Comparison of ENCODE assay signal across 1 cellular context in the genomic region with DNA sequence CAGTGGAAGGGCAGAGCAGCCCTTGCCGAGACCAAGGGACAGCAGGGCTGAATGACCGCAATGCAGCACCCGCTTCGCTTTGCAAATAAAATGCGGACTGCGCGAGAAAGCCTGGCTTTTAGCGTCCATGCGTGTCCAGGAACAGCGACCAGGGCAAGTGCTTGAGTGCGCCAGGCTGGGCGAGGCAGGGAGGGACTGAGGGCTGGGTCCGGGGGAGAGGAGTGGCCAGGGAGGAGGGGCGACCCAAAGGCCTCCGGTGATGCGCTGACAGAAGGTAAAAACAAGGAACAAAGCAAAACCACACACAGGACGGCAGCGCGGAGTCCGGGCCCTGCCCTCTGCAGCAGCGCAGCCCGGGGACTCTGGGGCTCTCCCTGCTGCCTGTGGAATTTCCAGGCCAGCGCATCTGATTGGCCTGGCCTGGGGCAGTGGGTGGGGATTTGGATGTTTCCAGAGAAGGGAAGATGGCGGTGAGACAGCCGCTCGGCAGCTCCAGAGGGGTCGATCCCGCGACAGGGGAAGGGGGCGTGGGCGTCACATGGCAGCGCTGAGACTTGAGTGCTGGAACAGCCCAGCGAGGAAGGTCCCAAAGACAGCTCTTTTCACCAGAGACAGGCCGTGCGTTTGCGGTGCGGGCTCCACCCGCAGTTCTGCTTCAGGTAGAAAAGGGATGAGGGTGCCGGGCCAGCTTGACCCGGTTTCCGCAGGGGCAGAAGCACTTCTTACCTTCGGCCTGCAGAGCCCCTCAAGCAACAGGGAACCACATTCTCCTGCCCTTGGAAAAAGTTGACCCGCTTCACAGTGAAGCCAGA.
TF ChIP-seq lines count a peak whose summit lies in the region.

No MANE protein-coding gene starts in this region.

TF ChIP-seq in HepG2, 621 proteins besides CTCF, POLR2A, EP300 and RAD21 (continued from another document and continues in another):
- TF ChIP-seq, protein P1, sequence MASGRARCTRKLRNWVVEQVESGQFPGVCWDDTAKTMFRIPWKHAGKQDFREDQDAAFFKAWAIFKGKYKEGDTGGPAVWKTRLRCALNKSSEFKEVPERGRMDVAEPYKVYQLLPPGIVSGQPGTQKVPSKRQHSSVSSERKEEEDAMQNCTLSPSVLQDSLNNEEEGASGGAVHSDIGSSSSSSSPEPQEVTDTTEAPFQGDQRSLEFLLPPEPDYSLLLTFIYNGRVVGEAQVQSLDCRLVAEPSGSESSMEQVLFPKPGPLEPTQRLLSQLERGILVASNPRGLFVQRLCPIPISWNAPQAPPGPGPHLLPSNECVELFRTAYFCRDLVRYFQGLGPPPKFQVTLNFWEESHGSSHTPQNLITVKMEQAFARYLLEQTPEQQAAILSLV (CRISPR knock-in tag; IDR thresholded peaks at IDR 0.05; ENCODE audit: borderline replicate concordance): peak; percentile 89
- TF ChIP-seq ZNF761 (CRISPR knock-in tag; conservative IDR thresholded peaks at IDR 0.05) (0 out of 2 replicates have a peak, but pooled peaks have one; percentile 39), ATM (IDR thresholded peaks at IDR 0.05; ENCODE audit: borderline replicate concordance) (no peak), ZNF160 (CRISPR knock-in tag; IDR thresholded peaks at IDR 0.05) (no peak), POGZ (CRISPR knock-in tag; IDR thresholded peaks at IDR 0.05) (peak; percentile 78; the same call in 1 of the 2 replicates), ZNF17 (CRISPR knock-in tag; IDR thresholded peaks at IDR 0.05) (no peak), KMT2B (CRISPR knock-in tag; IDR thresholded peaks at IDR 0.05) (peak; percentile 43; the same call in 1 of the 2 replicates), RBM39 (IDR thresholded peaks at IDR 0.05; ENCODE audit: low read depth, low read length, poor library complexity, severe bottlenecking) (peak; percentile 96), ZNF124 (CRISPR knock-in tag; IDR thresholded peaks at IDR 0.05) (0 out of 2 replicates have a peak, but pooled peaks have one; percentile 37), CHD4 (IDR thresholded peaks at IDR 0.05; ENCODE audit: borderline replicate concordance, low read length) (no peak), EED (CRISPR knock-in tag; IDR thresholded peaks at IDR 0.05) (no peak), ZNF382 (CRISPR knock-in tag; IDR thresholded peaks at IDR 0.05; ENCODE audit: borderline replicate concordance) (no peak), NKX3-1 (CRISPR knock-in tag; IDR thresholded peaks at IDR 0.05) (no peak), HNRNPL (IDR thresholded peaks at IDR 0.05; ENCODE audit: low read depth, low read length) (peak; percentile 88; the same call in 1 of the 2 replicates), ZNF737 (CRISPR knock-in tag; IDR thresholded peaks at IDR 0.05; ENCODE audit: borderline replicate concordance) (no peak), CHCHD3 (CRISPR knock-in tag; IDR thresholded peaks at IDR 0.05) (no peak), MBNL3 (CRISPR knock-in tag; conservative IDR thresholded peaks at IDR 0.05) (no peak), ZNF263 (CRISPR knock-in tag; IDR thresholded peaks at IDR 0.05) (peak; percentile 66; the same call in 1 of the 2 replicates), ZNF530 (CRISPR knock-in tag; IDR thresholded peaks at IDR 0.05; ENCODE audit: low read depth) (no peak), HMGA1 (CRISPR knock-in tag; conservative IDR thresholded peaks at IDR 0.05) (no peak), CEBPG (CRISPR knock-in tag; IDR thresholded peaks at IDR 0.05) (no peak), HMG20B (CRISPR knock-in tag; conservative IDR thresholded peaks at IDR 0.05) (0 out of 2 replicates have a peak, but pooled peaks have one; percentile 59), CBX1 (IDR thresholded peaks at IDR 0.05; ENCODE audit: low read depth) (peak; percentile 8), RBM22 (optimal IDR thresholded peaks at IDR 0.05; ENCODE audit: low read length) (no peak), ZNF556 (CRISPR knock-in tag; IDR thresholded peaks at IDR 0.05; ENCODE audit: borderline replicate concordance) (peak; percentile 94; the same call in 1 of the 2 replicates), ATF1 (CRISPR knock-in tag; IDR thresholded peaks at IDR 0.05) (no peak), ZNF724P (CRISPR knock-in tag; IDR thresholded peaks at IDR 0.05; ENCODE audit: borderline replicate concordance) (peak; percentile 49; the same call in 1 of the 2 replicates), NFRKB (IDR thresholded peaks at IDR 0.05) (no peak), HES4 (CRISPR knock-in tag; IDR thresholded peaks at IDR 0.05; ENCODE audit: borderline replicate concordance) (no peak), TP53 (CRISPR knock-in tag; conservative IDR thresholded peaks at IDR 0.05) (no peak), NFKB2 (CRISPR knock-in tag; IDR thresholded peaks at IDR 0.05; ENCODE audit: borderline replicate concordance) (peak; percentile 85; the same call in 1 of the 2 replicates)
- TF ChIP-seq, protein P2, sequence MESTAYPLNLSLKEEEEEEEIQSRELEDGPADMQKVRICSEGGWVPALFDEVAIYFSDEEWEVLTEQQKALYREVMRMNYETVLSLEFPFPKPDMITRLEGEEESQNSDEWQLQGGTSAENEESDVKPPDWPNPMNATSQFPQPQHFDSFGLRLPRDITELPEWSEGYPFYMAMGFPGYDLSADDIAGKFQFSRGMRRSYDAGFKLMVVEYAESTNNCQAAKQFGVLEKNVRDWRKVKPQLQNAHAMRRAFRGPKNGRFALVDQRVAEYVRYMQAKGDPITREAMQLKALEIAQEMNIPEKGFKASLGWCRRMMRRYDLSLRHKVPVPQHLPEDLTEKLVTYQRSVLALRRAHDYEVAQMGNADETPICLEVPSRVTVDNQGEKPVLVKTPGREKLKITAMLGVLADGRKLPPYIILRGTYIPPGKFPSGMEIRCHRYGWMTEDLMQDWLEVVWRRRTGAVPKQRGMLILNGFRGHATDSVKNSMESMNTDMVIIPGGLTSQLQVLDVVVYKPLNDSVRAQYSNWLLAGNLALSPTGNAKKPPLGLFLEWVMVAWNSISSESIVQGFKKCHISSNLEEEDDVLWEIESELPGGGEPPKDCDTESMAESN (CRISPR knock-in tag; conservative IDR thresholded peaks at IDR 0.05): peak; percentile 66; the same call in 1 of the 2 replicates
- TF ChIP-seq, protein P3, sequence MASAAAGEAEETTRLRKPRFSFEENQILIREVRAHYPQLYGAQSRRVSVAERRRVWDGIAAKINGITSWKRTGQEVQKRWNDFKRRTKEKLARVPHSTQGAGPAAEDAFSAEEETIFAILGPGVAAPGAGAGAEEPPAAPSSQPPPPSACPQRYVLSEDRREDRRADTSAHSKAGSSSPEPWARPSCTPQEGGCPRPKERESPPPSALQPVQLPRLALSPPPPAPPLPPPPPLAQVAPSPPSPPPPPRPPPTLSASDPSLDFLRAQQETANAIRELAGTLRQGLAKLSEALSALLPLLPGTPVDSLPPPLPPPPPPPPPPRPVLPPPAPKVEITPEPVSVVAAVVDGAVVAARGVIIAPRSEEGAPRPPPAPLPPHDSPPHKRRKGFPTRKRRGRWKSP (CRISPR knock-in tag; IDR thresholded peaks at IDR 0.05): peak; percentile 79; the same call in 1 of the 2 replicates
- TF ChIP-seq, protein P4, sequence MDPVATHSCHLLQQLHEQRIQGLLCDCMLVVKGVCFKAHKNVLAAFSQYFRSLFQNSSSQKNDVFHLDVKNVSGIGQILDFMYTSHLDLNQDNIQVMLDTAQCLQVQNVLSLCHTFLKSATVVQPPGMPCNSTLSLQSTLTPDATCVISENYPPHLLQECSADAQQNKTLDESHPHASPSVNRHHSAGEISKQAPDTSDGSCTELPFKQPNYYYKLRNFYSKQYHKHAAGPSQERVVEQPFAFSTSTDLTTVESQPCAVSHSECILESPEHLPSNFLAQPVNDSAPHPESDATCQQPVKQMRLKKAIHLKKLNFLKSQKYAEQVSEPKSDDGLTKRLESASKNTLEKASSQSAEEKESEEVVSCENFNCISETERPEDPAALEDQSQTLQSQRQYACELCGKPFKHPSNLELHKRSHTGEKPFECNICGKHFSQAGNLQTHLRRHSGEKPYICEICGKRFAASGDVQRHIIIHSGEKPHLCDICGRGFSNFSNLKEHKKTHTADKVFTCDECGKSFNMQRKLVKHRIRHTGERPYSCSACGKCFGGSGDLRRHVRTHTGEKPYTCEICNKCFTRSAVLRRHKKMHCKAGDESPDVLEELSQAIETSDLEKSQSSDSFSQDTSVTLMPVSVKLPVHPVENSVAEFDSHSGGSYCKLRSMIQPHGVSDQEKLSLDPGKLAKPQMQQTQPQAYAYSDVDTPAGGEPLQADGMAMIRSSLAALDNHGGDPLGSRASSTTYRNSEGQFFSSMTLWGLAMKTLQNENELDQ (CRISPR knock-in tag; IDR thresholded peaks at IDR 0.05; ENCODE audit: borderline replicate concordance): no peak
- TF ChIP-seq, protein P5, sequence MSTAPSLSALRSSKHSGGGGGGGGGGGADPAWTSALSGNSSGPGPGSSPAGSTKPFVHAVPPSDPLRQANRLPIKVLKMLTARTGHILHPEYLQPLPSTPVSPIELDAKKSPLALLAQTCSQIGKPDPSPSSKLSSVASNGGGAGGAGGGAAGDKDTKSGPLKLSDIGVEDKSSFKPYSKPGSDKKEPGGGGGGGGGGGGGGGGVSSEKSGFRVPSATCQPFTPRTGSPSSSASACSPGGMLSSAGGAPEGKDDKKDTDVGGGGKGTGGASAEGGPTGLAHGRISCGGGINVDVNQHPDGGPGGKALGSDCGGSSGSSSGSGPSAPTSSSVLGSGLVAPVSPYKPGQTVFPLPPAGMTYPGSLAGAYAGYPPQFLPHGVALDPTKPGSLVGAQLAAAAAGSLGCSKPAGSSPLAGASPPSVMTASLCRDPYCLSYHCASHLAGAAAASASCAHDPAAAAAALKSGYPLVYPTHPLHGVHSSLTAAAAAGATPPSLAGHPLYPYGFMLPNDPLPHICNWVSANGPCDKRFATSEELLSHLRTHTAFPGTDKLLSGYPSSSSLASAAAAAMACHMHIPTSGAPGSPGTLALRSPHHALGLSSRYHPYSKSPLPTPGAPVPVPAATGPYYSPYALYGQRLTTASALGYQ (CRISPR knock-in tag; IDR thresholded peaks at IDR 0.05): peak; percentile 42; the same call in 1 of the 2 replicates
- TF ChIP-seq, protein P6, sequence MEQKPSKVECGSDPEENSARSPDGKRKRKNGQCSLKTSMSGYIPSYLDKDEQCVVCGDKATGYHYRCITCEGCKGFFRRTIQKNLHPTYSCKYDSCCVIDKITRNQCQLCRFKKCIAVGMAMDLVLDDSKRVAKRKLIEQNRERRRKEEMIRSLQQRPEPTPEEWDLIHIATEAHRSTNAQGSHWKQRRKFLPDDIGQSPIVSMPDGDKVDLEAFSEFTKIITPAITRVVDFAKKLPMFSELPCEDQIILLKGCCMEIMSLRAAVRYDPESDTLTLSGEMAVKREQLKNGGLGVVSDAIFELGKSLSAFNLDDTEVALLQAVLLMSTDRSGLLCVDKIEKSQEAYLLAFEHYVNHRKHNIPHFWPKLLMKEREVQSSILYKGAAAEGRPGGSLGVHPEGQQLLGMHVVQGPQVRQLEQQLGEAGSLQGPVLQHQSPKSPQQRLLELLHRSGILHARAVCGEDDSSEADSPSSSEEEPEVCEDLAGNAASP (CRISPR knock-in tag; IDR thresholded peaks at IDR 0.05; ENCODE audit: borderline replicate concordance): 0 out of 2 replicates have a peak, but pooled peaks have one; percentile 19
- TF ChIP-seq, protein P7, sequence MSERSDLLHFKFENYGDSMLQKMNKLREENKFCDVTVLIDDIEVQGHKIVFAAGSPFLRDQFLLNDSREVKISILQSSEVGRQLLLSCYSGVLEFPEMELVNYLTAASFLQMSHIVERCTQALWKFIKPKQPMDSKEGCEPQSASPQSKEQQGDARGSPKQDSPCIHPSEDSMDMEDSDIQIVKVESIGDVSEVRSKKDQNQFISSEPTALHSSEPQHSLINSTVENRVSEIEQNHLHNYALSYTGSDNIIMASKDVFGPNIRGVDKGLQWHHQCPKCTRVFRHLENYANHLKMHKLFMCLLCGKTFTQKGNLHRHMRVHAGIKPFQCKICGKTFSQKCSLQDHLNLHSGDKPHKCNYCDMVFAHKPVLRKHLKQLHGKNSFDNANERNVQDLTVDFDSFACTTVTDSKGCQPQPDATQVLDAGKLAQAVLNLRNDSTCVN (CRISPR knock-in tag; IDR thresholded peaks at IDR 0.05; ENCODE audit: borderline replicate concordance): peak; percentile 76
- TF ChIP-seq, protein P8, sequence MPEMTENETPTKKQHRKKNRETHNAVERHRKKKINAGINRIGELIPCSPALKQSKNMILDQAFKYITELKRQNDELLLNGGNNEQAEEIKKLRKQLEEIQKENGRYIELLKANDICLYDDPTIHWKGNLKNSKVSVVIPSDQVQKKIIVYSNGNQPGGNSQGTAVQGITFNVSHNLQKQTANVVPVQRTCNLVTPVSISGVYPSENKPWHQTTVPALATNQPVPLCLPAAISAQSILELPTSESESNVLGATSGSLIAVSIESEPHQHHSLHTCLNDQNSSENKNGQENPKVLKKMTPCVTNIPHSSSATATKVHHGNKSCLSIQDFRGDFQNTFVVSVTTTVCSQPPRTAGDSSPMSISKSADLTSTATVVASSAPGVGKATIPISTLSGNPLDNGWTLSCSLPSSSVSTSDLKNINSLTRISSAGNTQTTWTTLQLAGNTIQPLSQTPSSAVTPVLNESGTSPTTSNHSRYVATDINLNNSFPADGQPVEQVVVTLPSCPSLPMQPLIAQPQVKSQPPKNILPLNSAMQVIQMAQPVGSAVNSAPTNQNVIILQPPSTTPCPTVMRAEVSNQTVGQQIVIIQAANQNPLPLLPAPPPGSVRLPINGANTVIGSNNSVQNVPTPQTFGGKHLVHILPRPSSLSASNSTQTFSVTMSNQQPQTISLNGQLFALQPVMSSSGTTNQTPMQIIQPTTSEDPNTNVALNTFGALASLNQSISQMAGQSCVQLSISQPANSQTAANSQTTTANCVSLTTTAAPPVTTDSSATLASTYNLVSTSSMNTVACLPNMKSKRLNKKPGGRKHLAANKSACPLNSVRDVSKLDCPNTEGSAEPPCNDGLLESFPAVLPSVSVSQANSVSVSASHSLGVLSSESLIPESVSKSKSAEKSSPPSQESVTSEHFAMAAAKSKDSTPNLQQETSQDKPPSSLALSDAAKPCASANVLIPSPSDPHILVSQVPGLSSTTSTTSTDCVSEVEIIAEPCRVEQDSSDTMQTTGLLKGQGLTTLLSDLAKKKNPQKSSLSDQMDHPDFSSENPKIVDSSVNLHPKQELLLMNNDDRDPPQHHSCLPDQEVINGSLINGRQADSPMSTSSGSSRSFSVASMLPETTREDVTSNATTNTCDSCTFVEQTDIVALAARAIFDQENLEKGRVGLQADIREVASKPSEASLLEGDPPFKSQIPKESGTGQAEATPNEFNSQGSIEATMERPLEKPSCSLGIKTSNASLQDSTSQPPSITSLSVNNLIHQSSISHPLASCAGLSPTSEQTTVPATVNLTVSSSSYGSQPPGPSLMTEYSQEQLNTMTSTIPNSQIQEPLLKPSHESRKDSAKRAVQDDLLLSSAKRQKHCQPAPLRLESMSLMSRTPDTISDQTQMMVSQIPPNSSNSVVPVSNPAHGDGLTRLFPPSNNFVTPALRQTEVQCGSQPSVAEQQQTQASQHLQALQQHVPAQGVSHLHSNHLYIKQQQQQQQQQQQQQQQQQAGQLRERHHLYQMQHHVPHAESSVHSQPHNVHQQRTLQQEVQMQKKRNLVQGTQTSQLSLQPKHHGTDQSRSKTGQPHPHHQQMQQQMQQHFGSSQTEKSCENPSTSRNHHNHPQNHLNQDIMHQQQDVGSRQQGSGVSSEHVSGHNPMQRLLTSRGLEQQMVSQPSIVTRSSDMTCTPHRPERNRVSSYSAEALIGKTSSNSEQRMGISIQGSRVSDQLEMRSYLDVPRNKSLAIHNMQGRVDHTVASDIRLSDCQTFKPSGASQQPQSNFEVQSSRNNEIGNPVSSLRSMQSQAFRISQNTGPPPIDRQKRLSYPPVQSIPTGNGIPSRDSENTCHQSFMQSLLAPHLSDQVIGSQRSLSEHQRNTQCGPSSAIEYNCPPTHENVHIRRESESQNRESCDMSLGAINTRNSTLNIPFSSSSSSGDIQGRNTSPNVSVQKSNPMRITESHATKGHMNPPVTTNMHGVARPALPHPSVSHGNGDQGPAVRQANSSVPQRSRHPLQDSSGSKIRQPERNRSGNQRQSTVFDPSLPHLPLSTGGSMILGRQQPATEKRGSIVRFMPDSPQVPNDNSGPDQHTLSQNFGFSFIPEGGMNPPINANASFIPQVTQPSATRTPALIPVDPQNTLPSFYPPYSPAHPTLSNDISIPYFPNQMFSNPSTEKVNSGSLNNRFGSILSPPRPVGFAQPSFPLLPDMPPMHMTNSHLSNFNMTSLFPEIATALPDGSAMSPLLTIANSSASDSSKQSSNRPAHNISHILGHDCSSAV (CRISPR knock-in tag; IDR thresholded peaks at IDR 0.05; ENCODE audit: borderline replicate concordance): 0 out of 2 replicates have a peak, but pooled peaks have one; percentile 60
